1 cellular context compared by ENCODE assay signal in genomic region chr1:23525558-23526174, GRCh38.
A peak's percentile ranks its signal among the peaks of the same experiment; 100 is the strongest.
TF ChIP-seq lines count a peak whose summit lies in the region.

No MANE protein-coding gene starts in this region.

TF ChIP-seq in GM12878, 131 proteins besides CTCF, POLR2A, EP300 and RAD21 (continued from another document and continues in another):
- TF ChIP-seq ZBTB33 (IDR thresholded peaks at IDR 0.05) (no peak), TBL1XR1 (IDR thresholded peaks at IDR 0.05; ENCODE audit: low read depth, low read length) (no peak), ZNF384 (IDR thresholded peaks at IDR 0.05; ENCODE audit: borderline replicate concordance, low read depth, low read length) (no peak), NRF1 (conservative IDR thresholded peaks at IDR 0.05; ENCODE audit: low read depth, low read length) (no peak), POLR2AphosphoS2 (IDR thresholded peaks at IDR 0.05; ENCODE audit: low read depth, low read length) (no peak), YBX1 (IDR thresholded peaks at IDR 0.05) (no peak), MTA3 (IDR thresholded peaks at IDR 0.05; ENCODE audit: borderline replicate concordance, low read length) (no peak), TARDBP (IDR thresholded peaks at IDR 0.05; ENCODE audit: borderline replicate concordance) (peak; percentile 33; the same call in 1 of the 2 replicates), SRF (IDR thresholded peaks at IDR 0.05; ENCODE audit: low read depth in 2 of 2, low read length in 2 of 2) (no peak), MYB (IDR thresholded peaks at IDR 0.05; ENCODE audit: borderline replicate concordance, low read depth, low read length) (no peak), PBX3 (IDR thresholded peaks at IDR 0.05; ENCODE audit: insufficient replicate concordance, low read depth, low read length) (peak; percentile 69), PAX5 (IDR thresholded peaks at IDR 0.05; ENCODE audit: borderline replicate concordance, low read depth, low read length) (0 out of 2 replicates have a peak, but pooled peaks have one; percentile 68), SUZ12 (IDR thresholded peaks at IDR 0.05; ENCODE audit: unreplicated experiment) (no peak), ATF7 (IDR thresholded peaks at IDR 0.05; ENCODE audit: low read depth) (peak; percentile 88), CEBPB (IDR thresholded peaks at IDR 0.05; ENCODE audit: borderline replicate concordance in 1 of 2, low read depth in 2 of 2, low read length in 2 of 2) (no peak), TAF1 (IDR thresholded peaks at IDR 0.05; ENCODE audit: borderline replicate concordance, low read depth, low read length) (no peak), USF1 (IDR thresholded peaks at IDR 0.05; ENCODE audit: borderline replicate concordance, extremely low read length, insufficient read depth, low read depth, low read length) (no peak), ZSCAN29 (IDR thresholded peaks at IDR 0.05) (no peak), SMAD5 (IDR thresholded peaks at IDR 0.05; ENCODE audit: low read depth) (no peak), BRCA1 (IDR thresholded peaks at IDR 0.05; ENCODE audit: low read depth, low read length) (no peak), NR2F1 (conservative IDR thresholded peaks at IDR 0.05) (no peak), PML (IDR thresholded peaks at IDR 0.05; ENCODE audit: low read length) (no peak), CBX5 (IDR thresholded peaks at IDR 0.05; ENCODE audit: low read depth) (no peak; the same call in 1 of the 2 replicates), BACH1 (IDR thresholded peaks at IDR 0.05; ENCODE audit: borderline replicate concordance) (no peak), RB1 (IDR thresholded peaks at IDR 0.05; ENCODE audit: borderline replicate concordance) (no peak), CHD4 (IDR thresholded peaks at IDR 0.05) (no peak), ZNF592 (IDR thresholded peaks at IDR 0.05) (no peak), IKZF1 (conservative IDR thresholded peaks at IDR 0.05) (peak; percentile 6; the same call in 1 of the 2 replicates), RELA (IDR thresholded peaks at IDR 0.05; ENCODE audit: borderline replicate concordance, partially characterized antibody) (no peak), ZBTB4 (CRISPR knock-in tag; IDR thresholded peaks at IDR 0.05) (no peak), JUNB (IDR thresholded peaks at IDR 0.05) (peak; percentile 60), KDM1A (IDR thresholded peaks at IDR 0.05; ENCODE audit: borderline replicate concordance) (no peak), CHD2 (IDR thresholded peaks at IDR 0.05; ENCODE audit: borderline replicate concordance, low read depth, low read length) (peak; percentile 66; the same call in 1 of the 2 replicates), JUND (IDR thresholded peaks at IDR 0.05; ENCODE audit: low read depth, low read length) (no peak), SUPT20H (IDR thresholded peaks at IDR 0.05; ENCODE audit: borderline replicate concordance, control insufficient read depth, low read depth, low read length) (no peak), BCLAF1 (IDR thresholded peaks at IDR 0.05) (no peak), SKIL (IDR thresholded peaks at IDR 0.05; ENCODE audit: low read depth, poor library complexity, severe bottlenecking) (no peak), FOXK2 (IDR thresholded peaks at IDR 0.05) (no peak), NFIC (IDR thresholded peaks at IDR 0.05; ENCODE audit: low read depth, low read length) (peak; percentile 56; the same call in 1 of the 2 replicates), FOS (IDR thresholded peaks at IDR 0.05; ENCODE audit: borderline replicate concordance, extremely low read depth, insufficient read length) (no peak), BCL3 (IDR thresholded peaks at IDR 0.05; ENCODE audit: borderline replicate concordance, insufficient read depth, low read depth, low read length, poor library complexity, severe bottlenecking) (no peak), CREB1 (IDR thresholded peaks at IDR 0.05; ENCODE audit: low read depth) (peak; percentile 49; the same call in 1 of the 2 replicates), NBN (IDR thresholded peaks at IDR 0.05) (no peak; the same call in 1 of the 2 replicates), BMI1 (IDR thresholded peaks at IDR 0.05; ENCODE audit: borderline replicate concordance) (no peak), CHD1 (IDR thresholded peaks at IDR 0.05; ENCODE audit: low read depth, low read length) (no peak)
